ENCODE assay signal across 16 cellular contexts in genomic region chr10:132493756-132494290, GRCh38. TPM values are rescaled to one million over a fixed set of nuclear protein-coding genes. Genes with fewer than 3 reads are reported as not detected.
DNase-seq lines count a peak whose midpoint lies in the region; ATAC-seq and TF ChIP-seq lines count a peak whose summit lies in the region.
"Had no signal": no experiment of that assay in that cellular context is flagged by ENCODE, and none has a peak within 500 bp of the region (broad histone marks: within the 10 kb centered on the region; RNA-seq: fewer than 3 reads in every experiment).

No MANE protein-coding gene starts in this region.

- H3K9ac ChIP-seq in neural progenitor cell = no peak overlapping the region

- H3K27ac ChIP-seq in neural progenitor cell (no peak overlapping the region), upper lobe of right lung (no peak overlapping the region), ascending aorta (no peak overlapping the region)

- H3K4me1 ChIP-seq in neural progenitor cell (no peaks in the 10 kb centered on the region), upper lobe of right lung (peaks cover 16% of the 10 kb centered on the region), ascending aorta (peaks cover under 1 to 13% of the 10 kb centered on the region in 2 donors)

- CTCF ChIA-PET in activated naive CD4-positive, alpha-beta T cell treated with anti-CD3 and anti-CD28 coated beads for 36 hours (lab: Charles Lee) = no interaction called here

- H3K4me3 ChIP-seq in neural progenitor cell (no peak overlapping the region), upper lobe of right lung (no peak overlapping the region), ascending aorta (no peak overlapping the region)

- H2AFZ ChIP-seq in neural progenitor cell (replicated peaks) = no peak overlapping the region

- ATAC-seq in upper lobe of right lung = peak; percentile 6

- no peaks in the 10 kb centered on the region for H3K27me3 ChIP-seq in neural progenitor cell
- H3K27me3 ChIP-seq in upper lobe of right lung = no peaks in the 10 kb centered on the region
- H3K27me3 ChIP-seq in ascending aorta = no peaks in the 10 kb centered on the region

- H4K20me1 ChIP-seq in neural progenitor cell (ENCODE audit: low read depth) = no peaks in the 10 kb centered on the region

- no peaks in the 10 kb centered on the region for H3K36me3 ChIP-seq in neural progenitor cell
- H3K36me3 ChIP-seq in upper lobe of right lung = no peaks in the 10 kb centered on the region
- H3K36me3 ChIP-seq in ascending aorta = no peaks in the 10 kb centered on the region

- H3K4me3 Mint-ChIP-seq in activated naive CD4-positive, alpha-beta T cell treated with anti-CD3 and anti-CD28 coated beads, Interleukin-2, amount 50 U/mL, for 24 hours = no peak overlapping the region
- no peak overlapping the region for H3K4me3 Mint-ChIP-seq in activated naive CD4-positive, alpha-beta T cell treated with anti-CD3 and anti-CD28 coated beads for 36 hours
- H3K4me3 Mint-ChIP-seq in neural progenitor cell = no peak overlapping the region

- H3K27me3 Mint-ChIP-seq in activated naive CD4-positive, alpha-beta T cell treated with anti-CD3 and anti-CD28 coated beads, Interleukin-2, amount 50 U/mL, for 24 hours = no peaks in the 10 kb centered on the region
- no peaks in the 10 kb centered on the region for H3K27me3 Mint-ChIP-seq in activated naive CD4-positive, alpha-beta T cell treated with anti-CD3 and anti-CD28 coated beads for 36 hours (ENCODE audit: low read depth)
- H3K27me3 Mint-ChIP-seq in neural progenitor cell (ENCODE audit: insufficient read depth, low read depth) = peaks cover 10% of the 10 kb centered on the region

- H3K27ac Mint-ChIP-seq in activated naive CD4-positive, alpha-beta T cell treated with anti-CD3 and anti-CD28 coated beads, Interleukin-2, amount 50 U/mL, for 24 hours = peak overlapping the region; percentile 82
- no peak overlapping the region for H3K27ac Mint-ChIP-seq in activated naive CD4-positive, alpha-beta T cell treated with anti-CD3 and anti-CD28 coated beads for 36 hours
- H3K27ac Mint-ChIP-seq in neural progenitor cell = peak overlapping the region; percentile 12

- intact Hi-C loops in activated naive CD4-positive, alpha-beta T cell treated with anti-CD3 and anti-CD28 coated beads for 36 hours (cut with micrococcal nuclease) = no loop called here
- intact Hi-C loops in upper lobe of right lung (cut with DNase I) (no loop called here), ascending aorta (cut with DNase I) (no loop called here)

- H3F3A ChIP-seq in neural progenitor cell (ENCODE audit: low read depth) = no peaks in the 10 kb centered on the region

- TF ChIP-seq CTCF in neural progenitor cell (IDR thresholded peaks at IDR 0.05) (no peak), upper lobe of right lung (IDR thresholded peaks at IDR 0.05) (no peak), ascending aorta (IDR thresholded peaks at IDR 0.05) (no peak)

- H3K9me3 ChIP-seq in neural progenitor cell (ENCODE audit: low read depth) (no peaks in the 10 kb centered on the region), upper lobe of right lung (no peaks in the 10 kb centered on the region), ascending aorta (no peaks in the 10 kb centered on the region)

- no peak for DNase-seq in activated naive CD4-positive, alpha-beta T cell treated with anti-CD3 and anti-CD28 coated beads for 36 hours
- DNase-seq in iPS-NIHi11 (ENCODE audit: low spot score) (peak; percentile 3), neural progenitor cell (ENCODE audit: low spot score) (no peak), upper lobe of right lung (peak; percentile 52), ascending aorta (ENCODE audit: low spot score in 2 of 2) (no peak), NCI-H446 treated with DMSO at 0.1 percent for 48 hours (lab: John Stamatoyannopoulos, UW) (no peak)
- DNase-seq in activated effector memory CD4-positive, alpha-beta T cell treated with Interleukin-2 at 50 U/mL for 16 hours = no peak
- DNase-seq: C1 segment of cervical spinal cord, COR-L47, HCEC 1CT, Karpas-422, MM.1S, NCI-H1105 treated with DMSO at 0.1 percent for 48 hours, NCI-H187 treated with DMSO at 0.1 percent for 48 hours, NCI-H510A treated with DMSO at 0.1 percent for 48 hours had no signal

- no peaks in the 10 kb centered on the region for H3K79me2 ChIP-seq in neural progenitor cell (ENCODE audit: low read depth)

- no peak overlapping the region for H3K4me2 ChIP-seq in neural progenitor cell

- H3K4me1 Mint-ChIP-seq in activated naive CD4-positive, alpha-beta T cell treated with anti-CD3 and anti-CD28 coated beads, Interleukin-2, amount 50 U/mL, for 24 hours = no peaks in the 10 kb centered on the region
- H3K4me1 Mint-ChIP-seq in activated naive CD4-positive, alpha-beta T cell treated with anti-CD3 and anti-CD28 coated beads for 36 hours (ENCODE audit: low read depth) = no peaks in the 10 kb centered on the region
- H3K4me1 Mint-ChIP-seq in neural progenitor cell = peaks cover 21% of the 10 kb centered on the region

- H3K36me3 Mint-ChIP-seq in activated naive CD4-positive, alpha-beta T cell treated with anti-CD3 and anti-CD28 coated beads, Interleukin-2, amount 50 U/mL, for 24 hours = no peaks in the 10 kb centered on the region
- H3K36me3 Mint-ChIP-seq in activated naive CD4-positive, alpha-beta T cell treated with anti-CD3 and anti-CD28 coated beads for 36 hours (ENCODE audit: low read depth) = no peaks in the 10 kb centered on the region
- H3K36me3 Mint-ChIP-seq in neural progenitor cell = no peaks in the 10 kb centered on the region

- no peaks in the 10 kb centered on the region for H3K9me3 Mint-ChIP-seq in activated naive CD4-positive, alpha-beta T cell treated with anti-CD3 and anti-CD28 coated beads, Interleukin-2, amount 50 U/mL, for 24 hours
- H3K9me3 Mint-ChIP-seq in activated naive CD4-positive, alpha-beta T cell treated with anti-CD3 and anti-CD28 coated beads for 36 hours = no peaks in the 10 kb centered on the region
- H3K9me3 Mint-ChIP-seq in neural progenitor cell = peaks cover 3% of the 10 kb centered on the region

RNA-seq across cellular contexts. Expression of gene INPP5A, which starts 43.8 kb away (rescaled TPM):
- total RNA-seq in activated naive CD4-positive, alpha-beta T cell treated with anti-CD3 and anti-CD28 coated beads for 36 hours = 10 to 100 TPM; 17.3 to 19.5 TPM
- 14.2 and 21.3 TPM in 2 replicates for total RNA-seq in neural progenitor cell (ENCODE audit: low replicate concordance)
- total RNA-seq in upper lobe of right lung = 38.3 TPM
- total RNA-seq in ascending aorta = 81.2 TPM

Comparison
In these comparisons a context has a peak if more than half of its experiments do, and no peak if none do; other contexts are left out.
1. DNase-seq: peak in iPS-NIHi11 (single experiment) and upper lobe of right lung (single experiment); none in activated naive CD4-positive, alpha-beta T cell treated with anti-CD3 and anti-CD28 coated beads for 36 hours (single experiment), neural progenitor cell (single experiment), ascending aorta (0 of 2), NCI-H446 treated with DMSO at 0.1 percent for 48 hours (single experiment) and activated effector memory CD4-positive, alpha-beta T cell treated with Interleukin-2 at 50 U/mL for 16 hours (single experiment).